14 cellular contexts compared by ENCODE assay signal in genomic region chr17:5488752-5489151, GRCh38. TPM values are rescaled to one million over a fixed set of nuclear protein-coding genes. Genes with fewer than 3 reads are reported as not detected.
DNase-seq lines count a peak whose midpoint lies in the region; ATAC-seq and TF ChIP-seq lines count a peak whose summit lies in the region.
"Had no signal": no experiment of that assay in that cellular context is flagged by ENCODE, and none has a peak within 500 bp of the region (broad histone marks: within the 10 kb centered on the region; RNA-seq: fewer than 3 reads in every experiment).

No MANE protein-coding gene starts in this region.

- POLR2A ChIA-PET in T-cell (lab: Charles Lee) = interaction anchor here in 1 of 2 donors (0.6 kb wide), 1 partner anchor 9 kb away, joined by 4 read pairs; no protein-coding TSS in a partner anchor
- POLR2A ChIA-PET in naive thymus-derived CD8-positive, alpha-beta T cell (lab: Charles Lee) = interaction anchor here (5.7 kb wide), 1 partner anchor 10 kb away, joined by 63 read pairs; a partner anchor contains a TSS

- DNase-seq in activated naive CD4-positive, alpha-beta T cell (lab: John Stamatoyannopoulos, UW) = no peak
- no peak for DNase-seq in T-cell
- no peak for DNase-seq in naive thymus-derived CD8-positive, alpha-beta T cell
- DNase-seq in type B pancreatic cell (ENCODE audit: extremely low spot score, unreplicated experiment) = no peak
- DNase-seq in activated T-helper 2 cell treated with anti-CD3 and anti-CD28 coated beads, Interferon-gamma antibody, Interleukin-2, Interleukin-4, amounts not matched to agents 10 μg/mL and 5 μg/mL and 100 μg/mL, durations not matched to agents 14 hours and 24 hours and 36 hours (ENCODE audit: low spot score) = no peak
- DNase-seq in COLO668 (lab: John Stamatoyannopoulos, UW; ENCODE audit: unreplicated experiment) = no peak
- DNase-seq: AML-193, DND-41, GDM1, GOT3, NCI-H1048, NCI-H2227 treated with DMSO at 0.1 percent for 48 hours, NCI-H526 treated with DMSO at 0.1 percent for 48 hours had no signal

- no peaks in the 10 kb centered on the region for H3K9me3 Mint-ChIP-seq in activated naive CD4-positive, alpha-beta T cell treated with anti-CD3 and anti-CD28 coated beads, Interleukin-2, amount 50 U/mL, for 24 hours
- H3K9me3 Mint-ChIP-seq in T-cell (peaks cover 0 to 4% (median 0%) of the 10 kb centered on the region in 3 donors), type B pancreatic cell (peaks cover 4% of the 10 kb centered on the region)
- H3K9me3 Mint-ChIP-seq in naive thymus-derived CD8-positive, alpha-beta T cell = no peaks in the 10 kb centered on the region
- H3K9me3 Mint-ChIP-seq in activated T-helper 2 cell treated with anti-CD3 and anti-CD28 coated beads, Interferon-gamma antibody, Interleukin-2, Interleukin-4, amounts not matched to agents 10 μg/mL and 5 μg/mL and 100 μg/mL, durations not matched to agents 14 hours and 24 hours and 36 hours = no peaks in the 10 kb centered on the region

- intact Hi-C loops in activated T-helper 2 cell treated with anti-CD3 and anti-CD28 coated beads, Interferon-gamma antibody, Interleukin-2, Interleukin-4, amounts not matched to agents 10 μg/mL and 5 μg/mL and 100 μg/mL, durations not matched to agents 14 hours and 24 hours and 36 hours (cut with micrococcal nuclease) = loop anchor here (5.0 to 10.0 kb wide), 3 partner anchors 51 to 1156 kb away; partner anchors contain the start of genes C1QBP, KIAA0753, NLRP1 and TXNDC17

- peak overlapping the region; percentile 76 for H3K27ac Mint-ChIP-seq in activated naive CD4-positive, alpha-beta T cell treated with anti-CD3 and anti-CD28 coated beads, Interleukin-2, amount 50 U/mL, for 24 hours
- H3K27ac Mint-ChIP-seq in T-cell = peak overlapping the region in 1 of 2 donors; percentile 99
- H3K27ac Mint-ChIP-seq in naive thymus-derived CD8-positive, alpha-beta T cell = peak overlapping the region in 7 of 10 donors; percentile 56 to 98 (median 81)
- H3K27ac Mint-ChIP-seq in type B pancreatic cell = peak overlapping the region; percentile 58
- no peak overlapping the region for H3K27ac Mint-ChIP-seq in activated T-helper 2 cell treated with anti-CD3 and anti-CD28 coated beads, Interferon-gamma antibody, Interleukin-2, Interleukin-4, amounts not matched to agents 10 μg/mL and 5 μg/mL and 100 μg/mL, durations not matched to agents 14 hours and 24 hours and 36 hours

- no peaks in the 10 kb centered on the region for H3K27me3 Mint-ChIP-seq in activated naive CD4-positive, alpha-beta T cell treated with anti-CD3 and anti-CD28 coated beads, Interleukin-2, amount 50 U/mL, for 24 hours
- H3K27me3 Mint-ChIP-seq in T-cell (no peaks in the 10 kb centered on the region), type B pancreatic cell (peaks cover 4% of the 10 kb centered on the region)
- H3K27me3 Mint-ChIP-seq in naive thymus-derived CD8-positive, alpha-beta T cell = no peaks in the 10 kb centered on the region
- no peaks in the 10 kb centered on the region for H3K27me3 Mint-ChIP-seq in activated T-helper 2 cell treated with anti-CD3 and anti-CD28 coated beads, Interferon-gamma antibody, Interleukin-2, Interleukin-4, amounts not matched to agents 10 μg/mL and 5 μg/mL and 100 μg/mL, durations not matched to agents 14 hours and 24 hours and 36 hours (ENCODE audit: low read depth)

- peak overlapping the region; percentile 95 for H3K4me3 Mint-ChIP-seq in activated naive CD4-positive, alpha-beta T cell treated with anti-CD3 and anti-CD28 coated beads, Interleukin-2, amount 50 U/mL, for 24 hours
- H3K4me3 Mint-ChIP-seq in T-cell (peak overlapping the region in 2 of 3 donors; percentile 71 to 90), type B pancreatic cell (no peak overlapping the region)
- peak overlapping the region in 2 of 10 donors; percentile 68 to 69 for H3K4me3 Mint-ChIP-seq in naive thymus-derived CD8-positive, alpha-beta T cell
- no peak overlapping the region for H3K4me3 Mint-ChIP-seq in activated T-helper 2 cell treated with anti-CD3 and anti-CD28 coated beads, Interferon-gamma antibody, Interleukin-2, Interleukin-4, amounts not matched to agents 10 μg/mL and 5 μg/mL and 100 μg/mL, durations not matched to agents 14 hours and 24 hours and 36 hours (ENCODE audit: low read depth)

- peaks cover 17% of the 10 kb centered on the region for H3K36me3 Mint-ChIP-seq in activated naive CD4-positive, alpha-beta T cell treated with anti-CD3 and anti-CD28 coated beads, Interleukin-2, amount 50 U/mL, for 24 hours
- H3K36me3 Mint-ChIP-seq in T-cell (peaks cover 26% of the 10 kb centered on the region), type B pancreatic cell (peaks cover 37% of the 10 kb centered on the region)
- H3K36me3 Mint-ChIP-seq in naive thymus-derived CD8-positive, alpha-beta T cell = peaks cover 6 to 44% (median 6%) of the 10 kb centered on the region in 3 donors
- H3K36me3 Mint-ChIP-seq in activated T-helper 2 cell treated with anti-CD3 and anti-CD28 coated beads, Interferon-gamma antibody, Interleukin-2, Interleukin-4, amounts not matched to agents 10 μg/mL and 5 μg/mL and 100 μg/mL, durations not matched to agents 14 hours and 24 hours and 36 hours (ENCODE audit: low read depth) = peaks cover 63% of the 10 kb centered on the region

- CTCF ChIA-PET in T-cell (lab: Charles Lee) = no interaction called here

- peaks cover 38% of the 10 kb centered on the region for H3K4me1 Mint-ChIP-seq in activated naive CD4-positive, alpha-beta T cell treated with anti-CD3 and anti-CD28 coated beads, Interleukin-2, amount 50 U/mL, for 24 hours
- H3K4me1 Mint-ChIP-seq in T-cell (peaks cover 32 to 47% (median 47%) of the 10 kb centered on the region in 3 donors), type B pancreatic cell (ENCODE audit: unreplicated experiment) (peaks cover 22% of the 10 kb centered on the region)
- peaks cover 15 to 51% (median 49%) of the 10 kb centered on the region in 4 donors for H3K4me1 Mint-ChIP-seq in naive thymus-derived CD8-positive, alpha-beta T cell
- peaks cover 30% of the 10 kb centered on the region for H3K4me1 Mint-ChIP-seq in activated T-helper 2 cell treated with anti-CD3 and anti-CD28 coated beads, Interferon-gamma antibody, Interleukin-2, Interleukin-4, amounts not matched to agents 10 μg/mL and 5 μg/mL and 100 μg/mL, durations not matched to agents 14 hours and 24 hours and 36 hours (ENCODE audit: low read depth)

- no peak for ATAC-seq in T-cell (replicated peaks in 1 of 4)
- no peak for ATAC-seq in naive thymus-derived CD8-positive, alpha-beta T cell

- no peak for TF ChIP-seq CTCF in type B pancreatic cell (conservative IDR thresholded peaks at IDR 0.05)

RNA-seq across cellular contexts. Expression of gene MIS12, which starts 2.4 kb away (rescaled TPM):
- total RNA-seq in T-cell = 10 to 100 TPM; 18.0 to 35.9 (median 33.8) TPM
- 10 to 100 TPM; 48.6 to 51.0 TPM for total RNA-seq in naive thymus-derived CD8-positive, alpha-beta T cell
- polyA plus RNA-seq in naive thymus-derived CD8-positive, alpha-beta T cell = 10 to 100 TPM; 15.6 to 18.3 (median 16.6) TPM
- total RNA-seq in type B pancreatic cell (ENCODE audit: low replicate concordance) = 21.9 and 28.1 TPM in 2 replicates
- 34.1 and 34.9 TPM in 2 replicates for total RNA-seq in activated T-helper 2 cell treated with anti-CD3 and anti-CD28 coated beads, Interferon-gamma antibody, Interleukin-2, Interleukin-4, amounts not matched to agents 10 μg/mL and 5 μg/mL and 100 μg/mL, durations not matched to agents 14 hours and 24 hours and 36 hours

RNA-seq across cellular contexts. Expression of gene DERL2, which starts 2.8 kb away (rescaled TPM):
- total RNA-seq in T-cell = 10 to 100 TPM; 58.2 to 73.9 (median 64.0) TPM
- total RNA-seq in naive thymus-derived CD8-positive, alpha-beta T cell = 10 to 100 TPM; 83.5 to 86.7 TPM
- polyA plus RNA-seq in naive thymus-derived CD8-positive, alpha-beta T cell = 10 to 100 TPM; 56.5 to 74.1 (median 57.5) TPM
- 57.3 and 79.4 TPM in 2 replicates for total RNA-seq in type B pancreatic cell (ENCODE audit: low replicate concordance)
- 69.3 and 70.4 TPM in 2 replicates for total RNA-seq in activated T-helper 2 cell treated with anti-CD3 and anti-CD28 coated beads, Interferon-gamma antibody, Interleukin-2, Interleukin-4, amounts not matched to agents 10 μg/mL and 5 μg/mL and 100 μg/mL, durations not matched to agents 14 hours and 24 hours and 36 hours

RNA-seq across cellular contexts. Expression of gene DHX33, which starts 20.0 kb away (rescaled TPM):
- total RNA-seq in T-cell (10 to 100 TPM in 3 of 5 donors, 1 to 10 TPM in 2; 7.5 to 13.6 (median 12.0) TPM), type B pancreatic cell (ENCODE audit: low replicate concordance) (14.6 and 26.2 TPM in 2 replicates)
- 10 to 100 TPM; 11.8 to 12.4 TPM for total RNA-seq in naive thymus-derived CD8-positive, alpha-beta T cell
- under 1 TPM; 0.52 to 0.82 (median 0.56) TPM for polyA plus RNA-seq in naive thymus-derived CD8-positive, alpha-beta T cell
- 32.6 and 34.0 TPM in 2 replicates for total RNA-seq in activated T-helper 2 cell treated with anti-CD3 and anti-CD28 coated beads, Interferon-gamma antibody, Interleukin-2, Interleukin-4, amounts not matched to agents 10 μg/mL and 5 μg/mL and 100 μg/mL, durations not matched to agents 14 hours and 24 hours and 36 hours

RNA-seq across cellular contexts. Expression of gene C1QBP, which starts 49.8 kb away (rescaled TPM):
- total RNA-seq in T-cell (100 to 1,000 TPM in 2 of 5 donors, 10 to 100 TPM in 3; 60.1 to 102 (median 93.5) TPM), type B pancreatic cell (ENCODE audit: low replicate concordance) (143 and 153 TPM in 2 replicates)
- total RNA-seq in naive thymus-derived CD8-positive, alpha-beta T cell = 10 to 100 TPM; 89.9 to 98.3 TPM
- 100 to 1,000 TPM; 276 to 308 (median 304) TPM for polyA plus RNA-seq in naive thymus-derived CD8-positive, alpha-beta T cell
- 363 and 372 TPM in 2 replicates for total RNA-seq in activated T-helper 2 cell treated with anti-CD3 and anti-CD28 coated beads, Interferon-gamma antibody, Interleukin-2, Interleukin-4, amounts not matched to agents 10 μg/mL and 5 μg/mL and 100 μg/mL, durations not matched to agents 14 hours and 24 hours and 36 hours

Comparison
In these comparisons a context has a peak if more than half of its experiments do, and no peak if none do; other contexts are left out.
1. H3K4me3 Mint-ChIP-seq: peak in activated naive CD4-positive, alpha-beta T cell treated with anti-CD3 and anti-CD28 coated beads, Interleukin-2, amount 50 U/mL, for 24 hours (single experiment) and T-cell (2 of 3); none in type B pancreatic cell (single experiment) and activated T-helper 2 cell treated with anti-CD3 and anti-CD28 coated beads, Interferon-gamma antibody, Interleukin-2, Interleukin-4, amounts not matched to agents 10 μg/mL and 5 μg/mL and 100 μg/mL, durations not matched to agents 14 hours and 24 hours and 36 hours (single experiment).